Comparison of ENCODE assay signal across 16 cellular contexts in genomic region chr14:104304451-104305351, GRCh38.
"Had no signal": no experiment of that assay in that cellular context is flagged by ENCODE, and none has a peak within 500 bp of the region (broad histone marks: within the 10 kb centered on the region; RNA-seq: fewer than 3 reads in every experiment).

No MANE protein-coding gene starts in this region.

- H3K4me3 ChIP-seq: adrenal gland, left lung, skin epidermis, tibial nerve, uterus had no signal

- H3K4me1 ChIP-seq: foreskin keratinocyte, left lung, tibial nerve, uterus had no signal

- H3K27me3 ChIP-seq: adrenal gland, foreskin keratinocyte, tibial nerve, uterus had no signal

- DNase-seq: activated CD4-positive, alpha-beta T cell treated with anti-CD3 and anti-CD28 coated beads, Interleukin-2, amount 50 U/mL, for 1 hour; activated CD8-positive, alpha-beta memory T cell treated with anti-CD3 and anti-CD28 coated beads for 24 hours; activated effector memory CD4-positive, alpha-beta T cell treated with anti-CD3 and anti-CD28 coated beads, Interleukin-2, amount 50 U/mL, for 16 hours; activated T-cell treated with anti-CD3 and anti-CD28 coated beads, Interleukin-2, amount 50 U/mL, for 72 hours; foreskin keratinocyte; hippocampal formation; naive thymus-derived CD4-positive, alpha-beta T cell; stimulated activated CD4-positive, alpha-beta T cell treated with anti-CD3 and anti-CD28 coated beads, Interleukin-15, amount 100 ng/mL, for 24 hours; stimulated activated CD4-positive, alpha-beta T cell treated with anti-CD3 and anti-CD28 coated beads, Interleukin-2, amount 100 ng/mL, for 48 hours; uterus had no signal

- H3K36me3 ChIP-seq: adrenal gland, left lung, tibial nerve, uterus had no signal

- H3K27ac ChIP-seq: adrenal gland, epithelial cell of prostate, foreskin keratinocyte, left lung, skin epidermis, tibial nerve, uterus had no signal

- ATAC-seq: activated CD4-positive, CD25-positive, alpha-beta regulatory T cell treated with anti-CD3 and anti-CD28 coated beads, Interleukin-2, amount 50 U/mL, for 24 hours; activated T-cell treated with anti-CD3 and anti-CD28 coated beads, Interleukin-2, amount 50 U/mL, for 72 hours; foreskin keratinocyte; left lung; naive thymus-derived CD4-positive, alpha-beta T cell had no signal

- H3K9me3 ChIP-seq: adrenal gland, left lung, uterus had no signal
